In the genomic region with DNA sequence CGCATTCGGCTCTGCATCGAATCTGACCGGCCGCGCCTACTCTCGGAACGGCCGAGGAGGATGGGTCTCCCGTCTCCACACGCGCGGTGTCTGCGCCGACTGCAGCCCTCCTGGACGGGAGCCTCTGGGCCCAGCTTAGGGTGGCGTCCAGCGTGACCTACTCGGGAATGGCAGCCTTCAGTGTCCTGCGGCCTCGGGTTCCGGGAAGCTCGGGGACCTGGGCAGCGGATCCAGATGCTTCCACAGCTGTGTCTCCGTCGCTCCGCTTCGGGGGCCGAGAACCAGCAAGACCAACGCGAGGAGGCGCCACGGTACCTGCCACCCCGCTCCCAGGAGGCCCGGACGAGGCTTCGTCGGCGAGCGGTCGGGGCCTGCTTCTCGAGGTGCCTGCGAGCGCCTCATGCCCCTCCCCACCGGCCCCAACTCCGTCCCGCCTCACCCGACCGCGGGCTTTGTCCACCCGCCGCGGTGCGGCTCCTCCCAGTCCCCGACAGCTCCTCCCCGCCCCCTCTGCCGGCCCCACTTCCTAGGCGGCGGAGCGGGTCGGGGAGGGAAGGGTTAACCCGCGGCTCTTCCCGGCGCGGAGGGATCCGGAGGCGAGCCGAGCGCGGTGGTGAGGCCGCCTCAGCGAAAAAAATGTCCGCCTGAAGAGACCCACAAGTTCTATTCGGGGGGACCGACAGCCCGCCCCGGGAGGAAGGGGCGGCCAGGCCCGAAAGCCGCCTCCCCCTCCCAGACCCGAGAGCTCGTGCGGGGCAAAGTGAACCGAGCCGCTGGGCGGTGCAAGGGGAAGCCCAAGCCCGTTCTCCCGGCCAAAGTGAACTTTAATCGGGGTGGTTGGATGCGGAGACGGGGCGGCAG, we compare ENCODE assay signal across 1 cellular context.
TF ChIP-seq lines count a peak whose summit lies in the region.

A gene (plus strand): TSS at position 599 of the 861 bp plus-strand sequence. CDS start 1,270 bp downstream, outside the sequence.

TF ChIP-seq in HepG2, 621 proteins besides CTCF, POLR2A, EP300 and RAD21 (continued from another document and continues in another):
- TF ChIP-seq, protein P1, sequence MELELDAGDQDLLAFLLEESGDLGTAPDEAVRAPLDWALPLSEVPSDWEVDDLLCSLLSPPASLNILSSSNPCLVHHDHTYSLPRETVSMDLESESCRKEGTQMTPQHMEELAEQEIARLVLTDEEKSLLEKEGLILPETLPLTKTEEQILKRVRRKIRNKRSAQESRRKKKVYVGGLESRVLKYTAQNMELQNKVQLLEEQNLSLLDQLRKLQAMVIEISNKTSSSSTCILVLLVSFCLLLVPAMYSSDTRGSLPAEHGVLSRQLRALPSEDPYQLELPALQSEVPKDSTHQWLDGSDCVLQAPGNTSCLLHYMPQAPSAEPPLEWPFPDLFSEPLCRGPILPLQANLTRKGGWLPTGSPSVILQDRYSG (CRISPR knock-in tag; IDR thresholded peaks at IDR 0.05) = no peak
- TF ChIP-seq TAF15 (IDR thresholded peaks at IDR 0.05; ENCODE audit: low read depth, low read length, poor library complexity, severe bottlenecking) (peak; percentile 17), ARHGAP35 (CRISPR knock-in tag; IDR thresholded peaks at IDR 0.05; ENCODE audit: borderline replicate concordance) (peak; percentile 62; the same call in 1 of the 2 replicates), ZNF781 (CRISPR knock-in tag; IDR thresholded peaks at IDR 0.05; ENCODE audit: borderline replicate concordance, not compliant biosample characterization) (no peak), SAP130 (CRISPR knock-in tag; IDR thresholded peaks at IDR 0.05; ENCODE audit: low read depth) (peak; percentile 81), ZNF749 (CRISPR knock-in tag; IDR thresholded peaks at IDR 0.05; ENCODE audit: borderline replicate concordance) (no peak), NR2F6 (IDR thresholded peaks at IDR 0.05) (no peak), NR2F6 (CRISPR knock-in tag; IDR thresholded peaks at IDR 0.05) (peak; percentile 43; the same call in 1 of the 2 replicates), KMT2A (CRISPR knock-in tag; IDR thresholded peaks at IDR 0.05) (peak; percentile 96), SPEN (CRISPR knock-in tag; IDR thresholded peaks at IDR 0.05; ENCODE audit: low read depth) (peak; percentile 63; the same call in 1 of the 2 replicates), KDM5A (IDR thresholded peaks at IDR 0.05; ENCODE audit: borderline replicate concordance, low read length) (peak; percentile 47; the same call in 1 of the 2 replicates), ZC3H4 (CRISPR knock-in tag; IDR thresholded peaks at IDR 0.05; ENCODE audit: borderline replicate concordance) (peak; percentile 37; the same call in 1 of the 2 replicates), XRCC5 (optimal IDR thresholded peaks at IDR 0.05; ENCODE audit: low read length) (peak; percentile 85), ZNF329 (CRISPR knock-in tag; IDR thresholded peaks at IDR 0.05; ENCODE audit: low read depth) (peak; percentile 77; the same call in 1 of the 2 replicates), SSRP1 (CRISPR knock-in tag; IDR thresholded peaks at IDR 0.05) (0 out of 2 replicates have a peak, but pooled peaks have one; percentile 36), ISX (CRISPR knock-in tag; conservative IDR thresholded peaks at IDR 0.05) (no peak), ZFP41 (CRISPR knock-in tag; IDR thresholded peaks at IDR 0.05; ENCODE audit: borderline replicate concordance) (0 out of 2 replicates have a peak, but pooled peaks have one; percentile 64), LCORL (IDR thresholded peaks at IDR 0.05) (no peak), LCORL (CRISPR knock-in tag; IDR thresholded peaks at IDR 0.05) (peak; percentile 73), JDP2 (CRISPR knock-in tag; IDR thresholded peaks at IDR 0.05; ENCODE audit: borderline replicate concordance) (no peak; the same call in 1 of the 2 replicates), ZSCAN9 (CRISPR knock-in tag; IDR thresholded peaks at IDR 0.05; ENCODE audit: borderline replicate concordance) (peak; percentile 87), KDM6A (CRISPR knock-in tag; IDR thresholded peaks at IDR 0.05; ENCODE audit: low read depth) (peak; percentile 43; the same call in 1 of the 2 replicates), HNRNPH1 (optimal IDR thresholded peaks at IDR 0.05; ENCODE audit: low read depth, low read length) (no peak), ZNF615 (CRISPR knock-in tag; IDR thresholded peaks at IDR 0.05; ENCODE audit: borderline replicate concordance) (0 out of 2 replicates have a peak, but pooled peaks have one; percentile 46), RARA (CRISPR knock-in tag; IDR thresholded peaks at IDR 0.05) (peak; percentile 64), U2AF2 (IDR thresholded peaks at IDR 0.05; ENCODE audit: low read depth, low read length) (no peak), XBP1 (CRISPR knock-in tag; IDR thresholded peaks at IDR 0.05) (no peak), ZNF761 (CRISPR knock-in tag; conservative IDR thresholded peaks at IDR 0.05) (0 out of 2 replicates have a peak, but pooled peaks have one; percentile 19), MAFG (CRISPR knock-in tag; IDR thresholded peaks at IDR 0.05) (no peak), SMARCC2 (IDR thresholded peaks at IDR 0.05) (no peak), CHD4 (IDR thresholded peaks at IDR 0.05; ENCODE audit: borderline replicate concordance, low read length) (no peak), ZNF558 (CRISPR knock-in tag; IDR thresholded peaks at IDR 0.05; ENCODE audit: borderline replicate concordance) (peak; percentile 40; the same call in 1 of the 2 replicates), ZFYVE20 (CRISPR knock-in tag; IDR thresholded peaks at IDR 0.05; ENCODE audit: borderline replicate concordance, low read depth) (0 out of 2 replicates have a peak, but pooled peaks have one; percentile 56), ZNF839 (CRISPR knock-in tag; IDR thresholded peaks at IDR 0.05; ENCODE audit: borderline replicate concordance) (0 out of 2 replicates have a peak, but pooled peaks have one; percentile 58), NFIC (IDR thresholded peaks at IDR 0.05; ENCODE audit: low read length) (no peak), ZMYM3 (CRISPR knock-in tag; IDR thresholded peaks at IDR 0.05) (peak; percentile 96), HNF4A (CRISPR knock-in tag; IDR thresholded peaks at IDR 0.05) (peak; percentile 60)
- TF ChIP-seq, protein P2, sequence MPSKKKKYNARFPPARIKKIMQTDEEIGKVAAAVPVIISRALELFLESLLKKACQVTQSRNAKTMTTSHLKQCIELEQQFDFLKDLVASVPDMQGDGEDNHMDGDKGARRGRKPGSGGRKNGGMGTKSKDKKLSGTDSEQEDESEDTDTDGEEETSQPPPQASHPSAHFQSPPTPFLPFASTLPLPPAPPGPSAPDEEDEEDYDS (CRISPR knock-in tag; IDR thresholded peaks at IDR 0.05) = peak; percentile 72
- TF ChIP-seq, protein P3, sequence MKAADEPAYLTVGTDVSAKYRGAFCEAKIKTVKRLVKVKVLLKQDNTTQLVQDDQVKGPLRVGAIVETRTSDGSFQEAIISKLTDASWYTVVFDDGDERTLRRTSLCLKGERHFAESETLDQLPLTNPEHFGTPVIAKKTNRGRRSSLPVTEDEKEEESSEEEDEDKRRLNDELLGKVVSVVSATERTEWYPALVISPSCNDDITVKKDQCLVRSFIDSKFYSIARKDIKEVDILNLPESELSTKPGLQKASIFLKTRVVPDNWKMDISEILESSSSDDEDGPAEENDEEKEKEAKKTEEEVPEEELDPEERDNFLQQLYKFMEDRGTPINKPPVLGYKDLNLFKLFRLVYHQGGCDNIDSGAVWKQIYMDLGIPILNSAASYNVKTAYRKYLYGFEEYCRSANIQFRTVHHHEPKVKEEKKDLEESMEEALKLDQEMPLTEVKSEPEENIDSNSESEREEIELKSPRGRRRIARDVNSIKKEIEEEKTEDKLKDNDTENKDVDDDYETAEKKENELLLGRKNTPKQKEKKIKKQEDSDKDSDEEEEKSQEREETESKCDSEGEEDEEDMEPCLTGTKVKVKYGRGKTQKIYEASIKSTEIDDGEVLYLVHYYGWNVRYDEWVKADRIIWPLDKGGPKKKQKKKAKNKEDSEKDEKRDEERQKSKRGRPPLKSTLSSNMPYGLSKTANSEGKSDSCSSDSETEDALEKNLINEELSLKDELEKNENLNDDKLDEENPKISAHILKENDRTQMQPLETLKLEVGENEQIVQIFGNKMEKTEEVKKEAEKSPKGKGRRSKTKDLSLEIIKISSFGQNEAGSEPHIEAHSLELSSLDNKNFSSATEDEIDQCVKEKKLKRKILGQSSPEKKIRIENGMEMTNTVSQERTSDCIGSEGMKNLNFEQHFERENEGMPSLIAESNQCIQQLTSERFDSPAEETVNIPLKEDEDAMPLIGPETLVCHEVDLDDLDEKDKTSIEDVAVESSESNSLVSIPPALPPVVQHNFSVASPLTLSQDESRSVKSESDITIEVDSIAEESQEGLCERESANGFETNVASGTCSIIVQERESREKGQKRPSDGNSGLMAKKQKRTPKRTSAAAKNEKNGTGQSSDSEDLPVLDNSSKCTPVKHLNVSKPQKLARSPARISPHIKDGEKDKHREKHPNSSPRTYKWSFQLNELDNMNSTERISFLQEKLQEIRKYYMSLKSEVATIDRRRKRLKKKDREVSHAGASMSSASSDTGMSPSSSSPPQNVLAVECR (CRISPR knock-in tag; IDR thresholded peaks at IDR 0.05; ENCODE audit: borderline replicate concordance) = peak; percentile 85; the same call in 1 of the 2 replicates
- TF ChIP-seq, protein P4, sequence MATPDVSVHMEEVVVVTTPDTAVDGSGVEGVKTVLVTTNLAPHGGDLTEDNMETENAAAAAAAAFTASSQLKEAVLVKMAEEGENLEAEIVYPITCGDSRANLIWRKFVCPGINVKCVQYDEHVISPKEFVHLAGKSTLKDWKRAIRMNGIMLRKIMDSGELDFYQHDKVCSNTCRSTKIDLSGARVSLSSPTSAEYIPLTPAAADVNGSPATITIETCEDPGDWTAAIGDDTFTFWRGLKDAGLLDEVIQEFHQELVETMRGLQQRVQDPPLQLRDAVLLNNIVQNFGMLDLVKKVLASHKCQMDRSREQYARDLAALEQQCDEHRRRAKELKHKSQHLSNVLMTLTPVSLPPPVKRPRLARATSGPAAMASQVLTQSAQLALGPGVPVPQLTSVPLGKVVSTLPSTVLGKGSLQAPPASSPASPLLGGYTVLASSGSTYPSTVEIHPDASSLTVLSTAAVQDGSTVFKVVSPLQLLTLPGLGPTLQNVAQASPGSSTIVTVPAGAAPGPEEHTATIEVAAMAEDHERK (CRISPR knock-in tag; IDR thresholded peaks at IDR 0.05; ENCODE audit: low read depth) = peak; percentile 48; the same call in 1 of the 2 replicates
- TF ChIP-seq, protein P5, sequence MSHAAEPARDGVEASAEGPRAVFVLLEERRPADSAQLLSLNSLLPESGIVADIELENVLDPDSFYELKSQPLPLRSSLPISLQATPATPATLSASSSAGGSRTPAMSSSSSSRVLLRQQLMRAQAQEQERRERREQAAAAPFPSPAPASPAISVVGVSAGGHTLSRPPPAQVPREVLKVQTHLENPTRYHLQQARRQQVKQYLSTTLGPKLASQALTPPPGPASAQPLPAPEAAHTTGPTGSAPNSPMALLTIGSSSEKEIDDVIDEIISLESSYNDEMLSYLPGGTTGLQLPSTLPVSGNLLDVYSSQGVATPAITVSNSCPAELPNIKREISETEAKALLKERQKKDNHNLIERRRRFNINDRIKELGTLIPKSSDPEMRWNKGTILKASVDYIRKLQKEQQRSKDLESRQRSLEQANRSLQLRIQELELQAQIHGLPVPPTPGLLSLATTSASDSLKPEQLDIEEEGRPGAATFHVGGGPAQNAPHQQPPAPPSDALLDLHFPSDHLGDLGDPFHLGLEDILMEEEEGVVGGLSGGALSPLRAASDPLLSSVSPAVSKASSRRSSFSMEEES (CRISPR knock-in tag; IDR thresholded peaks at IDR 0.05) = peak; percentile 29; the same call in 1 of the 2 replicates
- TF ChIP-seq, protein P6, sequence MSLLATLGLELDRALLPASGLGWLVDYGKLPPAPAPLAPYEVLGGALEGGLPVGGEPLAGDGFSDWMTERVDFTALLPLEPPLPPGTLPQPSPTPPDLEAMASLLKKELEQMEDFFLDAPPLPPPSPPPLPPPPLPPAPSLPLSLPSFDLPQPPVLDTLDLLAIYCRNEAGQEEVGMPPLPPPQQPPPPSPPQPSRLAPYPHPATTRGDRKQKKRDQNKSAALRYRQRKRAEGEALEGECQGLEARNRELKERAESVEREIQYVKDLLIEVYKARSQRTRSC (CRISPR knock-in tag; IDR thresholded peaks at IDR 0.05; ENCODE audit: low read depth) = no peak
- TF ChIP-seq, protein P7, sequence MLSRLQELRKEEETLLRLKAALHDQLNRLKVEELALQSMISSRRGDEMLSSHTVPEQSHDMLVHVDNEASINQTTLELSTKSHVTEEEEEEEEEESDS (CRISPR knock-in tag; IDR thresholded peaks at IDR 0.05; ENCODE audit: borderline replicate concordance) = 0 out of 2 replicates have a peak, but pooled peaks have one; percentile 62
- TF ChIP-seq, protein P8, sequence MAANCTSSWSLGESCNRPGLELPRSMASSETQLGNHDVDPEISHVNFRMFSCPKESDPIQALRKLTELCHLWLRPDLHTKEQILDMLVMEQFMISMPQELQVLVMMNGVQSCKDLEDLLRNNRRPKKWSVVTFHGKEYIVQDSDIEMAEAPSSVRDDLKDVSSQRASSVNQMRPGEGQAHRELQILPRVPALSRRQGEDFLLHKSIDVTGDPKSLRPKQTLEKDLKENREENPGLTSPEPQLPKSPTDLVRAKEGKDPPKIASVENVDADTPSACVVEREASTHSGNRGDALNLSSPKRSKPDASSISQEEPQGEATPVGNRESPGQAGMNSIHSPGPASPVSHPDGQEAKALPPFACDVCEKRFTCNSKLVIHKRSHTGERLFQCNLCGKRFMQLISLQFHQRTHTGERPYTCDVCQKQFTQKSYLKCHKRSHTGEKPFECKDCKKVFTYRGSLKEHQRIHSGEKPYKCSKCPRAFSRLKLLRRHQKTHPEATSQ (CRISPR knock-in tag; IDR thresholded peaks at IDR 0.05; ENCODE audit: borderline replicate concordance) = peak; percentile 96; the same call in 1 of the 2 replicates
- TF ChIP-seq, protein P9, sequence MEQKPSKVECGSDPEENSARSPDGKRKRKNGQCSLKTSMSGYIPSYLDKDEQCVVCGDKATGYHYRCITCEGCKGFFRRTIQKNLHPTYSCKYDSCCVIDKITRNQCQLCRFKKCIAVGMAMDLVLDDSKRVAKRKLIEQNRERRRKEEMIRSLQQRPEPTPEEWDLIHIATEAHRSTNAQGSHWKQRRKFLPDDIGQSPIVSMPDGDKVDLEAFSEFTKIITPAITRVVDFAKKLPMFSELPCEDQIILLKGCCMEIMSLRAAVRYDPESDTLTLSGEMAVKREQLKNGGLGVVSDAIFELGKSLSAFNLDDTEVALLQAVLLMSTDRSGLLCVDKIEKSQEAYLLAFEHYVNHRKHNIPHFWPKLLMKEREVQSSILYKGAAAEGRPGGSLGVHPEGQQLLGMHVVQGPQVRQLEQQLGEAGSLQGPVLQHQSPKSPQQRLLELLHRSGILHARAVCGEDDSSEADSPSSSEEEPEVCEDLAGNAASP (CRISPR knock-in tag; IDR thresholded peaks at IDR 0.05; ENCODE audit: borderline replicate concordance) = peak; percentile 69; the same call in 1 of the 2 replicates
- TF ChIP-seq, protein P10, sequence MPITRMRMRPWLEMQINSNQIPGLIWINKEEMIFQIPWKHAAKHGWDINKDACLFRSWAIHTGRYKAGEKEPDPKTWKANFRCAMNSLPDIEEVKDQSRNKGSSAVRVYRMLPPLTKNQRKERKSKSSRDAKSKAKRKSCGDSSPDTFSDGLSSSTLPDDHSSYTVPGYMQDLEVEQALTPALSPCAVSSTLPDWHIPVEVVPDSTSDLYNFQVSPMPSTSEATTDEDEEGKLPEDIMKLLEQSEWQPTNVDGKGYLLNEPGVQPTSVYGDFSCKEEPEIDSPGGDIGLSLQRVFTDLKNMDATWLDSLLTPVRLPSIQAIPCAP (CRISPR knock-in tag; IDR thresholded peaks at IDR 0.05; ENCODE audit: low read depth) = no peak
